ENCODE assay signal across 19 cellular contexts in genomic region chr15:90049030-90049429, GRCh38. TPM values are rescaled to one million over a fixed set of nuclear protein-coding genes. Genes with fewer than 3 reads are reported as not detected.
A peak's percentile ranks its signal among the peaks of the same experiment; 100 is the strongest.
DNase-seq lines count a peak whose midpoint lies in the region; ATAC-seq and TF ChIP-seq lines count a peak whose summit lies in the region.
"Had no signal": no experiment of that assay in that cellular context is flagged by ENCODE, and none has a peak within 500 bp of the region (broad histone marks: within the 10 kb centered on the region; RNA-seq: fewer than 3 reads in every experiment).

No MANE protein-coding gene starts in this region.

- peaks cover 92% of the 10 kb centered on the region for H3K79me2 ChIP-seq in OCI-LY3 (ENCODE audit: low read length)

- H3K4me1 ChIP-seq in OCI-LY3 (ENCODE audit: low read length) (peaks cover 84% of the 10 kb centered on the region), skeletal muscle tissue (ENCODE audit: control insufficient read depth in 3 of 3, insufficient read depth in 3 of 3, low read length in 3 of 3) (peaks cover 27 to 45% (median 40%) of the 10 kb centered on the region in 3 donors), breast epithelium (peaks cover 0 to 5% of the 10 kb centered on the region in 2 donors)

- H3K9ac ChIP-seq in OCI-LY3 (ENCODE audit: low read length) (no peak overlapping the region), skeletal muscle tissue (ENCODE audit: low read depth in 1 of 3, low read length in 3 of 3) (no peak overlapping the region)
- H3K9ac ChIP-seq: SK-N-SH had no signal

- H3K27me3 ChIP-seq in OCI-LY3 (ENCODE audit: low read depth, low read length) (no peaks in the 10 kb centered on the region), skeletal muscle tissue (ENCODE audit: control insufficient read depth in 3 of 3, insufficient read depth in 3 of 3, low read length in 3 of 3) (no peaks in the 10 kb centered on the region), breast epithelium (no peaks in the 10 kb centered on the region)

- H3K36me3 ChIP-seq in OCI-LY3 (replicated peaks; ENCODE audit: low read depth, low read length), result peaks cover 29% of the 10 kb centered on the region
- H3K36me3 ChIP-seq in skeletal muscle tissue (ENCODE audit: control insufficient read depth in 3 of 3, insufficient read depth in 3 of 3, low read length in 3 of 3), result no peaks in the 10 kb centered on the region
- no peaks in the 10 kb centered on the region for H3K36me3 ChIP-seq in breast epithelium

- ATAC-seq in HG03175 (IDR thresholded peaks at IDR 0.05; ENCODE audit: unreplicated experiment) (no peak), HG02798 (IDR thresholded peaks at IDR 0.05; ENCODE audit: poor library complexity, unreplicated experiment) (no peak)

- H3K27ac ChIP-seq in OCI-LY3 (ENCODE audit: low read length), result peak overlapping the region; percentile 95
- peak overlapping the region; percentile 74 for H3K27ac ChIP-seq in skeletal muscle tissue (ENCODE audit: low read depth, low read length)
- H3K27ac ChIP-seq in breast epithelium, result peak overlapping the region in 1 of 2 donors; percentile 92
- H3K27ac ChIP-seq: HL-60 had no signal

- H3K4me3 ChIP-seq in OCI-LY3 (ENCODE audit: low read length), result no peak overlapping the region
- no peak overlapping the region for H3K4me3 ChIP-seq in fibroblast of villous mesenchyme (ENCODE audit: low read depth, low read length)
- H3K4me3 ChIP-seq in skeletal muscle tissue (ENCODE audit: low read length in 3 of 3), result no peak overlapping the region
- H3K4me3 ChIP-seq in breast epithelium, result no peak overlapping the region

- TF ChIP-seq CTCF in OCI-LY3 (IDR thresholded peaks at IDR 0.05; ENCODE audit: low read depth, low read length) (no peak), fibroblast of villous mesenchyme (IDR thresholded peaks at IDR 0.05; ENCODE audit: insufficient read depth, low read depth, low read length) (no peak), breast epithelium (IDR thresholded peaks at IDR 0.05) (no peak)

- intact Hi-C loops in breast epithelium (cut with DNase I; ENCODE audit: low total_unique reads), result no loop called here

- no peak for TF ChIP-seq POLR2A in breast epithelium (IDR thresholded peaks at IDR 0.05)

- DNase-seq in ELR (ENCODE audit: low read depth) (peak; percentile 15), fibroblast of villous mesenchyme (ENCODE audit: low read depth) (peak; percentile 49), breast epithelium (ENCODE audit: low spot score in 2 of 2) (no peak)
- DNase-seq in central memory CD4-positive, alpha-beta T cell, result no peak
- DNase-seq: ACHN; DMS79; MM.1S; NCI-H1694 treated with DMSO at 0.1 percent for 48 hours; NCI-H510A; NCI-H748 treated with DMSO at 0.1 percent for 48 hours; NK-92 treated with Interleukin-12 subunit alpha and Interleukin-12 subunit beta, amount 100 ng/mL, for 24 hours; OCI-M1; SHP77 treated with DMSO at 0.1 percent for 48 hours; SK-N-SH had no signal

- H3K9me3 ChIP-seq in OCI-LY3 (ENCODE audit: insufficient read depth, low read length) (no peaks in the 10 kb centered on the region), skeletal muscle tissue (ENCODE audit: control insufficient read depth in 3 of 3, low read length in 3 of 3) (no peaks in the 10 kb centered on the region), breast epithelium (no peaks in the 10 kb centered on the region)
- H3K9me3 ChIP-seq: SK-N-SH had no signal

- no peak overlapping the region for H3K4me2 ChIP-seq in OCI-LY3 (ENCODE audit: low read length)
- H3K4me2 ChIP-seq: SK-N-SH had no signal

- no peak overlapping the region for H2AFZ ChIP-seq in OCI-LY3 (ENCODE audit: low read depth, low read length)

- H4K20me1 ChIP-seq in OCI-LY3 (ENCODE audit: insufficient read depth, low read length), result no peaks in the 10 kb centered on the region

RNA-seq across cellular contexts. Expression of gene ZNF710, which starts 47.9 kb away (rescaled TPM):
- total RNA-seq in fibroblast of villous mesenchyme (13.0 and 16.8 TPM in 2 replicates), skeletal muscle tissue (3.7 TPM), breast epithelium (10 to 100 TPM in 2 of 3 donors, 1 to 10 TPM in 1; 4.0 to 14.4 (median 10.4) TPM)

RNA-seq across cellular contexts. Expression of gene IDH2, which starts 53.2 kb away (rescaled TPM):
- 70.4 and 75.7 TPM in 2 replicates for total RNA-seq in fibroblast of villous mesenchyme
- total RNA-seq in skeletal muscle tissue, result 185 TPM
- 10 to 100 TPM; 29.9 to 73.5 (median 58.7) TPM for total RNA-seq in breast epithelium

Comparison
In these comparisons a context has a peak if more than half of its experiments do, and no peak if none do; other contexts are left out.
1. DNase-seq: peak in ELR (single experiment) and fibroblast of villous mesenchyme (single experiment); none in breast epithelium (0 of 2) and central memory CD4-positive, alpha-beta T cell (single experiment).